In the genomic region with DNA sequence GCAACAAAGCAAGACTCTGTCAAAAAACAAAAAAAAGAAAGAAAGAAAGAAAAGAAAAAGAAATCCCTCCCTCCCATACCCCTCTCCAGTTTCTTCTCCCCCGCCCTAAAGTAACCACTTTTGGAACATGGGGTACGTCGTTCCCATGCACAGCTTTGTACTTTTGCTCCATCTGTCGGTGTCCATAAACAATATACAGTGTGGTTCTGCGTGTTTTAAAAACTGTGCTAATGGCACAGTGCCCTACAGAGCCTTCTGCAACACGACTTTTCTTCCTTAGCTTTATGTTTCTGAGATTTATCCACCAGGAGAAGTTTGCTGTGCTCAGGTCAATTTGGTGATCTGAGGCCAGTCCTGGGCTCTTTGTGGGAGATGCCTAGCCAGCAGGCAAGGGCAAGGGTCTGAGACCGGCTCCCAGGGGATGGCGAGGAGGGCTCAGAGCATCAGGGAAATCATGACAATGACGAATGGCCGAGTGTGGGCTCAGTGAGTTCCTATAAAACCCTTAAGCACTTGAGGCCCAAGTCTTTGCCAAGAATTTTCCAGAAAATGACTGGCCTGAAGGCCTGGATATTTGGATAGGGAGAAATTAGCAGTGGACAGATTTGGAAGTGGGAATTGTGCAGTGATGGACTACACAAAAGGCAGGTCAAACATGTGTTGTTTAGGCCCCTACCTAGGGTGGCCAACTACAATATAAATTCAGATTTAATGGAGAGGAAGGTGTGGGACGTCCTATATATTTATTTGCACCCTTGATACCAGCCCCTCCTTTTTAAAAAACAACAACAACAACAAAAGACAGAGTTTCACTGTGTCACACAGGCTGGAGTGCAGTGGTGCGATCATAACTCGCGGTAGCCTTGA, we compare ENCODE assay signal across 14 cellular contexts. TPM values are rescaled to one million over a fixed set of nuclear protein-coding genes. Genes with fewer than 3 reads are reported as not detected.
DNase-seq lines count a peak whose midpoint lies in the region; ATAC-seq and TF ChIP-seq lines count a peak whose summit lies in the region.
"Had no signal": no experiment of that assay in that cellular context is flagged by ENCODE, and none has a peak within 500 bp of the region (broad histone marks: within the 10 kb centered on the region; RNA-seq: fewer than 3 reads in every experiment).

No MANE protein-coding gene starts in this region.

- no peak overlapping the region for H4K5ac ChIP-seq in mesendoderm (ENCODE audit: low read length)

- no CpG with 5 or more reads among the region's 14 CpGs for WGBS in mesendoderm (ENCODE audit: extremely low coverage, insufficient coverage, low lambda C conversion rate)

- H3K4me1 Mint-ChIP-seq in activated CD8-positive, alpha-beta memory T cell treated with anti-CD3 and anti-CD28 coated beads, Interleukin-2, amount 10 ng/mL, durations not matched to agents 7 days and 5 days = peaks cover 27% of the 10 kb centered on the region

- no peak overlapping the region for H3K4me3 Mint-ChIP-seq in activated CD8-positive, alpha-beta memory T cell treated with anti-CD3 and anti-CD28 coated beads, Interleukin-2, amount 10 ng/mL, durations not matched to agents 7 days and 5 days

- H3K27me3 ChIP-seq in mesendoderm (ENCODE audit: insufficient read depth, low read length, poor library complexity) = no peaks in the 10 kb centered on the region
- H3K27me3 ChIP-seq in thoracic aorta (replicated peaks; ENCODE audit: insufficient read depth) = no peaks in the 10 kb centered on the region
- no peaks in the 10 kb centered on the region for H3K27me3 ChIP-seq in upper lobe of right lung
- H3K27me3 ChIP-seq: body of pancreas, thyroid gland had no signal

- H3K27me3 Mint-ChIP-seq in activated CD8-positive, alpha-beta memory T cell treated with anti-CD3 and anti-CD28 coated beads, Interleukin-2, amount 10 ng/mL, durations not matched to agents 7 days and 5 days = no peaks in the 10 kb centered on the region
- H3K27me3 Mint-ChIP-seq: effector memory CD8-positive, alpha-beta T cell had no signal

- H3K79me1 ChIP-seq in mesendoderm (ENCODE audit: low read length) = no peaks in the 10 kb centered on the region

- no peak for TF ChIP-seq CTCF in VCaP (conservative IDR thresholded peaks at IDR 0.05)
- TF ChIP-seq CTCF in thoracic aorta (IDR thresholded peaks at IDR 0.05) = no peak
- no peak for TF ChIP-seq CTCF in upper lobe of right lung (IDR thresholded peaks at IDR 0.05)

- intact Hi-C loops in upper lobe of right lung (cut with DNase I) = loop anchor here (10.0 kb wide), 2 partner anchors 132 to 532 kb away; no protein-coding TSS in a partner anchor

- no peak overlapping the region for H2BK120ac ChIP-seq in mesendoderm (ENCODE audit: low read depth, low read length)

- no peak overlapping the region for H2BK15ac ChIP-seq in mesendoderm (replicated peaks; ENCODE audit: low read depth)

- H3K4me3 ChIP-seq in mesendoderm (ENCODE audit: low read length) (no peak overlapping the region), thoracic aorta (no peak overlapping the region), upper lobe of right lung (no peak overlapping the region)
- H3K4me3 ChIP-seq: A549, body of pancreas, thyroid gland had no signal

- H3K36me3 ChIP-seq in mesendoderm (ENCODE audit: control insufficient read depth, insufficient read depth, low read length) (no peaks in the 10 kb centered on the region), thoracic aorta (no peaks in the 10 kb centered on the region), upper lobe of right lung (no peaks in the 10 kb centered on the region)
- H3K36me3 ChIP-seq: neutrophil, thyroid gland had no signal

- peaks cover 4% of the 10 kb centered on the region for H3K4me1 ChIP-seq in mesendoderm (ENCODE audit: control insufficient read depth, low read depth, low read length)
- H3K4me1 ChIP-seq in thoracic aorta (ENCODE audit: control insufficient read depth in 1 of 2, low read depth in 2 of 2) = peaks cover 12 to 35% of the 10 kb centered on the region in 2 donors
- H3K4me1 ChIP-seq in upper lobe of right lung = peaks cover 22% of the 10 kb centered on the region

- no peak overlapping the region for H3K4me2 ChIP-seq in mesendoderm (ENCODE audit: low read length)
- H3K4me2 ChIP-seq: A549 had no signal

- H3K36me3 Mint-ChIP-seq in activated CD8-positive, alpha-beta memory T cell treated with anti-CD3 and anti-CD28 coated beads, Interleukin-2, amount 10 ng/mL, durations not matched to agents 7 days and 5 days = peaks cover 3% of the 10 kb centered on the region

- CTCF ChIA-PET in activated CD8-positive, alpha-beta memory T cell treated with anti-CD3 and anti-CD28 coated beads, Interleukin-2, amount 10 ng/mL, durations not matched to agents 7 days and 5 days (lab: Charles Lee) = interaction anchor here (0.6 to 7.3 kb wide), 24 partner anchors 10 to 517 kb away, joined by 3 to 350 read pairs (median 18); a partner anchor contains a TSS

- H3K18ac ChIP-seq in mesendoderm (ENCODE audit: low read length) = no peak overlapping the region

- no peaks in the 10 kb centered on the region for H3K9me3 Mint-ChIP-seq in activated CD8-positive, alpha-beta memory T cell treated with anti-CD3 and anti-CD28 coated beads, Interleukin-2, amount 10 ng/mL, durations not matched to agents 7 days and 5 days (ENCODE audit: low read depth)
- H3K9me3 Mint-ChIP-seq: effector memory CD8-positive, alpha-beta T cell had no signal

- H4K8ac ChIP-seq in mesendoderm (ENCODE audit: low read depth, low read length) = no peak overlapping the region

- no peak overlapping the region for H2BK5ac ChIP-seq in mesendoderm (ENCODE audit: low read length)

- H3K4ac ChIP-seq in mesendoderm (ENCODE audit: low read depth, low read length) = no peak overlapping the region

- no peak for ATAC-seq in activated CD8-positive, alpha-beta memory T cell treated with anti-CD3 and anti-CD28 coated beads, Interleukin-2, amount 10 ng/mL, durations not matched to agents 7 days and 5 days
- ATAC-seq in thoracic aorta (ENCODE audit: insufficient number of reproducible peaks, low FRiP score, low read depth) (no peak), upper lobe of right lung (no peak), GM18870 (IDR thresholded peaks at IDR 0.05; ENCODE audit: unreplicated experiment) (no peak)
- ATAC-seq: A549; body of pancreas; effector memory CD8-positive, alpha-beta T cell had no signal

- peak overlapping the region; percentile 82 for H3K27ac ChIP-seq in VCaP
- no peak overlapping the region for H3K27ac ChIP-seq in mesendoderm (ENCODE audit: low read depth, low read length)
- H3K27ac ChIP-seq in thoracic aorta = peak overlapping the region; percentile 9 to 38
- no peak overlapping the region for H3K27ac ChIP-seq in upper lobe of right lung
- H3K27ac ChIP-seq: body of pancreas, neutrophil, thyroid gland had no signal

- no peaks in the 10 kb centered on the region for H3K79me2 ChIP-seq in mesendoderm (ENCODE audit: control insufficient read depth, insufficient read depth, low read length)

- no peak overlapping the region for H3K9ac ChIP-seq in mesendoderm (ENCODE audit: low read length)

- H3K56ac ChIP-seq in mesendoderm (ENCODE audit: low read length) = peak overlapping the region; percentile 15

- no peak overlapping the region for H2AK5ac ChIP-seq in mesendoderm (ENCODE audit: low read length)

- no peaks in the 10 kb centered on the region for H3K9me3 ChIP-seq in thoracic aorta
- H3K9me3 ChIP-seq in upper lobe of right lung = no peaks in the 10 kb centered on the region
- H3K9me3 ChIP-seq: A549, body of pancreas, neutrophil, thyroid gland had no signal

- H3K23ac ChIP-seq in mesendoderm (ENCODE audit: low read length) = no peak overlapping the region

- no peak for DNase-seq in activated CD8-positive, alpha-beta memory T cell treated with anti-CD3 and anti-CD28 coated beads, Interleukin-2, amount 10 ng/mL, durations not matched to agents 7 days and 5 days
- no peak for DNase-seq in activated CD8-positive, alpha-beta memory T cell treated with anti-CD3 and anti-CD28 coated beads for 24 hours
- DNase-seq in mesendoderm (no peak), thoracic aorta (ENCODE audit: low spot score) (no peak), upper lobe of right lung (no peak), glomerular visceral epithelial cell (ENCODE audit: extremely low spot score) (no peak)
- DNase-seq: NCI-H187 treated with DMSO at 0.1 percent for 48 hours had no signal

- peak overlapping the region; percentile 52 for H3K27ac Mint-ChIP-seq in activated CD8-positive, alpha-beta memory T cell treated with anti-CD3 and anti-CD28 coated beads, Interleukin-2, amount 10 ng/mL, durations not matched to agents 7 days and 5 days

RNA-seq across cellular contexts. Expression of a gene that starts 1.9 kb away (rescaled TPM):
- 10 to 100 TPM; 37.6 to 44.8 TPM for total RNA-seq in activated CD8-positive, alpha-beta memory T cell treated with anti-CD3 and anti-CD28 coated beads, Interleukin-2, amount 10 ng/mL, durations not matched to agents 7 days and 5 days
- polyA plus RNA-seq in mesendoderm (2013, experiment 1 of 2) = 4.5 TPM
- polyA plus RNA-seq in mesendoderm (2013, experiment 2 of 2) = 4.5 TPM
- total RNA-seq in thoracic aorta (10 to 100 TPM in 1 of 2 donors, 1 to 10 TPM in 1; 7.7 to 10.2 TPM), upper lobe of right lung (4.3 TPM)

Comparison
In these comparisons a context has a peak if more than half of its experiments do, and no peak if none do; other contexts are left out.
1. H3K27ac ChIP-seq: peak in VCaP (single experiment) and thoracic aorta (2 of 2); none in mesendoderm (single experiment) and upper lobe of right lung (single experiment).